Comparison of ENCODE assay signal across 1 cellular context in the genomic region with DNA sequence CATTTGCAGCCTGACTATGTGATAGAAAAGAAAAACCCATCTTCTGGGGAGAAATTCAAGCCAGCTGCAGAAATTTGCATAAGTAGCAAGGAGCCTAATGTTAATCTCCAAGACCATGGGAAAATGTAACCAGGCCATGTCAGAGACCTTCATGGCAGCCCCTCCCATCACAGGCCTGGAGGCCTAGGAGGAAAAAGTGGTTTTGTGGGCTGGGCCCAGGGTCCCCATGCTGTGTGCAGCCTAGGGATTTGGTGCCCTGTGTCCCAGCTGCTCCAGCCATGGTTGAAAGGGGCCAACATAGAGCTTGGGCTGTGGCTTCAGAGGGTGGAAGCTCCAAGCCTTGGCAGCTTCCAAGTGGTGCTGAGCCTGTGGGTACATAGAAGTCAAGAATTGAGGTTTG.
TF ChIP-seq lines count a peak whose summit lies in the region.
"Not testable (repeated sequence)": the region's sequence is repeated elsewhere in the genome, so short reads cannot be mapped to it uniquely, and the experiment has no call there.

No MANE protein-coding gene starts in this region.

- POLR2A ChIA-PET in HEK293 (lab: Yijun Ruan, JAX) = not testable (repeated sequence)

- H3K4me1 ChIP-seq in HEK293 (ENCODE audit: control insufficient read depth, insufficient read depth, low read length) = not testable (repeated sequence)

- H3K36me3 ChIP-seq in HEK293 (ENCODE audit: control insufficient read depth in 2 of 2, insufficient read depth in 1 of 2, low read length in 2 of 2) = not testable (repeated sequence)

- CTCF ChIA-PET in HEK293 (lab: Yijun Ruan, JAX) = interaction anchor here (0.7 kb wide), 1 partner anchor 34 kb away, joined by 3 read pairs; no protein-coding TSS in a partner anchor

- H3K27ac ChIP-seq in HEK293 (ENCODE audit: extremely low read depth, low read depth, low read length) = not testable (repeated sequence)

- not testable (repeated sequence) for H3K4me3 ChIP-seq in HEK293 (ENCODE audit: low read depth, low read length)

- H3K9me3 ChIP-seq in HEK293 (ENCODE audit: control insufficient read depth, insufficient read depth, low read depth, low read length) = not testable (repeated sequence)

- not testable (repeated sequence) for TF ChIP-seq CTCF in HEK293 (tag by site-specific recombination; IDR thresholded peaks at IDR 0.05)

TF ChIP-seq in HEK293, 187 proteins besides CTCF, POLR2A, EP300 and RAD21:
- TF ChIP-seq ZNF585B (tag by site-specific recombination; IDR thresholded peaks at IDR 0.05) = peak; percentile 93
